In genomic region chr18:35029770-35030169, GRCh38 we compare ENCODE assay signal across 8 cellular contexts. TPM values are rescaled to one million over a fixed set of nuclear protein-coding genes. Genes with fewer than 3 reads are reported as not detected.
A peak's percentile ranks its signal among the peaks of the same experiment; 100 is the strongest.
DNase-seq lines count a peak whose midpoint lies in the region; ATAC-seq and TF ChIP-seq lines count a peak whose summit lies in the region.

No MANE protein-coding gene starts in this region.

- peak overlapping the region; percentile 53 to 61 for H3K4me3 ChIP-seq in duodenal mucosa (ENCODE audit: low read depth in 1 of 2, low read length in 2 of 2)

- no peak overlapping the region for H3K27ac ChIP-seq in duodenal mucosa (ENCODE audit: low read depth, low read length)

- no peaks in the 10 kb centered on the region for H3K27me3 Mint-ChIP-seq in Calu3 (ENCODE audit: unreplicated experiment)

- H3K27me3 ChIP-seq in duodenal mucosa (ENCODE audit: control insufficient read depth in 1 of 2, insufficient read depth in 2 of 2, low read length in 2 of 2) = no peaks in the 10 kb centered on the region

- DNase-seq in Calu3 (no peak), NCI-H1092 (lab: John Stamatoyannopoulos, UW) (no peak), NCI-H1436 (lab: John Stamatoyannopoulos, UW) (no peak), NCI-H748 treated with DMSO at 0.1 percent for 48 hours (lab: John Stamatoyannopoulos, UW) (no peak)
- no peak for DNase-seq in stimulated activated effector memory CD8-positive, alpha-beta T cell treated with anti-CD3 and anti-CD28 coated beads, Interleukin-12 subunit alpha, Interleukin-12 subunit beta, amount 100 ng/mL, for 72 hours (ENCODE audit: low spot score in 2 of 2)

- no peaks in the 10 kb centered on the region for H3K9me3 Mint-ChIP-seq in Calu3 (ENCODE audit: low read depth, unreplicated experiment)
- H3K9me3 Mint-ChIP-seq in stimulated activated effector memory CD8-positive, alpha-beta T cell treated with anti-CD3 and anti-CD28 coated beads, Interleukin-12 subunit alpha, Interleukin-12 subunit beta, amount 100 ng/mL, for 72 hours = no peaks in the 10 kb centered on the region

- no TSS peak for BruUV-seq in Calu3 (replicated peaks; lab: Mats Ljungman, UMichigan)

- intact Hi-C loops in Calu3 (cut with micrococcal nuclease; ENCODE audit: unreplicated experiment) = no loop called here

- no peaks in the 10 kb centered on the region for H3K36me3 ChIP-seq in duodenal mucosa (ENCODE audit: control insufficient read depth in 1 of 2, insufficient read depth in 2 of 2, low read length in 2 of 2)

- no peaks in the 10 kb centered on the region for H3K36me3 Mint-ChIP-seq in Calu3 (ENCODE audit: insufficient read depth, unreplicated experiment)
- no peaks in the 10 kb centered on the region for H3K36me3 Mint-ChIP-seq in stimulated activated effector memory CD8-positive, alpha-beta T cell treated with anti-CD3 and anti-CD28 coated beads, Interleukin-12 subunit alpha, Interleukin-12 subunit beta, amount 100 ng/mL, for 72 hours

- peak overlapping the region; percentile 2 to 57 for H3K9ac ChIP-seq in duodenal mucosa (ENCODE audit: low read depth in 1 of 2, low read length in 2 of 2)

- H3K9me3 ChIP-seq in duodenal mucosa (ENCODE audit: control insufficient read depth in 1 of 2, low read length in 2 of 2) = no peaks in the 10 kb centered on the region

- H3K4me1 Mint-ChIP-seq in Calu3 (ENCODE audit: low read depth, unreplicated experiment) = peaks cover 17% of the 10 kb centered on the region
- peaks cover 28% of the 10 kb centered on the region for H3K4me1 Mint-ChIP-seq in stimulated activated effector memory CD8-positive, alpha-beta T cell treated with anti-CD3 and anti-CD28 coated beads, Interleukin-12 subunit alpha, Interleukin-12 subunit beta, amount 100 ng/mL, for 72 hours

- H3K27ac Mint-ChIP-seq in Calu3 (ENCODE audit: unreplicated experiment) = peak overlapping the region; percentile 32
- peak overlapping the region; percentile 99 for H3K27ac Mint-ChIP-seq in stimulated activated effector memory CD8-positive, alpha-beta T cell treated with anti-CD3 and anti-CD28 coated beads, Interleukin-12 subunit alpha, Interleukin-12 subunit beta, amount 100 ng/mL, for 72 hours

- CTCF ChIA-PET in Calu3 (lab: Charles Lee) = interaction anchor here (0.8 to 1.1 kb wide), 2 partner anchors 15 to 114 kb away, joined by 3 read pairs; no protein-coding TSS in a partner anchor

- TF ChIP-seq CTCF in Calu3 (IDR thresholded peaks at IDR 0.05; ENCODE audit: unreplicated experiment) = no peak

- H3K4me3 Mint-ChIP-seq in Calu3 (ENCODE audit: low read depth, unreplicated experiment) = peak overlapping the region; percentile 20
- peak overlapping the region; percentile 85 for H3K4me3 Mint-ChIP-seq in stimulated activated effector memory CD8-positive, alpha-beta T cell treated with anti-CD3 and anti-CD28 coated beads, Interleukin-12 subunit alpha, Interleukin-12 subunit beta, amount 100 ng/mL, for 72 hours

- ATAC-seq in GM19438 (IDR thresholded peaks at IDR 0.05; ENCODE audit: low read depth, unreplicated experiment) = peak; percentile 83
- ATAC-seq in HG03558 (IDR thresholded peaks at IDR 0.05; ENCODE audit: extremely low read depth, unreplicated experiment) = peak; percentile 75
- peak; percentile 82 for ATAC-seq in stimulated activated effector memory CD8-positive, alpha-beta T cell treated with anti-CD3 and anti-CD28 coated beads, Interleukin-12 subunit alpha, Interleukin-12 subunit beta, amount 100 ng/mL, for 72 hours

- peaks cover 8 to 25% of the 10 kb centered on the region in 2 donors for H3K4me1 ChIP-seq in duodenal mucosa (ENCODE audit: control insufficient read depth in 1 of 2, insufficient read depth in 2 of 2, low read length in 2 of 2)

RNA-seq across cellular contexts. Expression of gene MAPRE2, which starts 11.4 kb away (rescaled TPM):
- 31.4 and 32.9 TPM in 2 replicates for total RNA-seq in Calu3 (2022)
